ENCODE assay signal across 8 cellular contexts in genomic region chr14:77026166-77026929, GRCh38. TPM values are rescaled to one million over a fixed set of nuclear protein-coding genes. Genes with fewer than 3 reads are reported as not detected.
A peak's percentile ranks its signal among the peaks of the same experiment; 100 is the strongest.
DNase-seq lines count a peak whose midpoint lies in the region; ATAC-seq and TF ChIP-seq lines count a peak whose summit lies in the region.

No MANE protein-coding gene starts in this region.

- H4K20me1 ChIP-seq in GM23338 (replicated peaks; ENCODE audit: insufficient read depth) = no peaks in the 10 kb centered on the region

- no peak for TF ChIP-seq POLR2A in gastrocnemius medialis (IDR thresholded peaks at IDR 0.05)

- peak overlapping the region; percentile 85 for H3K4me3 Mint-ChIP-seq in GM23338
- H3K4me3 Mint-ChIP-seq in activated T-helper 2 cell treated with anti-CD3 and anti-CD28 coated beads, Interferon-gamma antibody, Interleukin-2, Interleukin-4, amounts not matched to agents 10 μg/mL and 5 μg/mL and 100 μg/mL, durations not matched to agents 14 hours and 24 hours and 36 hours (ENCODE audit: low read depth) = peak overlapping the region; percentile 78

- H3F3A ChIP-seq in GM23338 (replicated peaks; ENCODE audit: low read depth) = peaks cover 32% of the 10 kb centered on the region

- peaks cover 26% of the 10 kb centered on the region for H3K27me3 Mint-ChIP-seq in GM23338 (ENCODE audit: insufficient read depth, low read depth, poor library complexity)
- no peaks in the 10 kb centered on the region for H3K27me3 Mint-ChIP-seq in activated T-helper 2 cell treated with anti-CD3 and anti-CD28 coated beads, Interferon-gamma antibody, Interleukin-2, Interleukin-4, amounts not matched to agents 10 μg/mL and 5 μg/mL and 100 μg/mL, durations not matched to agents 14 hours and 24 hours and 36 hours (ENCODE audit: low read depth)

- CTCF ChIA-PET in AG04449 (lab: Yijun Ruan, JAX) = interaction anchor here (0.7 to 13.4 kb wide), 15 partner anchors 13 to 150 kb away, joined by 3 to 110 read pairs (median 6); no protein-coding TSS in a partner anchor

- H2AFZ ChIP-seq in GM23338 = no peak overlapping the region

- in situ Hi-C loops in gastrocnemius medialis (cut with MboI; ENCODE audit: low sequenced_read_pairs in 4 of 4) = no loop called here

- ATAC-seq in GM23338 (peak; percentile 2), gastrocnemius medialis (no peak)

- intact Hi-C loops in activated T-helper 2 cell treated with anti-CD3 and anti-CD28 coated beads, Interferon-gamma antibody, Interleukin-2, Interleukin-4, amounts not matched to agents 10 μg/mL and 5 μg/mL and 100 μg/mL, durations not matched to agents 14 hours and 24 hours and 36 hours (cut with micrococcal nuclease) = loop anchor here (5.0 kb wide), 1 partner anchor 276 kb away; no protein-coding TSS in a partner anchor
- intact Hi-C loops in gastrocnemius medialis (cut with DNase I; ENCODE audit: low total_unique reads) = loop anchor here (2.0 kb wide), 1 partner anchor 42 kb away; no protein-coding TSS in a partner anchor

- peak overlapping the region; percentile 98 for H3K4me2 ChIP-seq in GM23338

- no peaks in the 10 kb centered on the region for H3K27me3 ChIP-seq in GM23338 (ENCODE audit: insufficient read depth)
- H3K27me3 ChIP-seq in right atrium auricular region = no peaks in the 10 kb centered on the region
- H3K27me3 ChIP-seq in gastrocnemius medialis = no peaks in the 10 kb centered on the region

- no peak overlapping the region for H3K27ac Mint-ChIP-seq in GM23338
- peak overlapping the region; percentile 49 for H3K27ac Mint-ChIP-seq in activated T-helper 2 cell treated with anti-CD3 and anti-CD28 coated beads, Interferon-gamma antibody, Interleukin-2, Interleukin-4, amounts not matched to agents 10 μg/mL and 5 μg/mL and 100 μg/mL, durations not matched to agents 14 hours and 24 hours and 36 hours

- H3K9me3 Mint-ChIP-seq in GM23338 = peaks cover 3% of the 10 kb centered on the region; the same call in 1 of the 3 replicates
- no peaks in the 10 kb centered on the region for H3K9me3 Mint-ChIP-seq in activated T-helper 2 cell treated with anti-CD3 and anti-CD28 coated beads, Interferon-gamma antibody, Interleukin-2, Interleukin-4, amounts not matched to agents 10 μg/mL and 5 μg/mL and 100 μg/mL, durations not matched to agents 14 hours and 24 hours and 36 hours

- TF ChIP-seq CTCF in AG04449 (IDR thresholded peaks at IDR 0.05; ENCODE audit: insufficient read depth, low read length, missing control alignments) (no peak), GM23338 (conservative IDR thresholded peaks at IDR 0.05; ENCODE audit: low read depth in 2 of 2) (no peak), right atrium auricular region (IDR thresholded peaks at IDR 0.05) (no peak), gastrocnemius medialis (IDR thresholded peaks at IDR 0.05 in 4 of 5, conservative IDR thresholded peaks at IDR 0.05 in 1 of 5) (no peak)

- peak overlapping the region; percentile 92 for H3K4me3 ChIP-seq in AG04449 (ENCODE audit: low read depth, low read length)
- H3K4me3 ChIP-seq in GM23338 = peak overlapping the region; percentile 75
- peak overlapping the region; percentile 57 to 67 for H3K4me3 ChIP-seq in right atrium auricular region
- peak overlapping the region; percentile 53 to 94 (median 88) for H3K4me3 ChIP-seq in gastrocnemius medialis

- H3K36me3 Mint-ChIP-seq in GM23338 (ENCODE audit: low read depth) = peaks cover 25% of the 10 kb centered on the region
- peaks cover 39% of the 10 kb centered on the region for H3K36me3 Mint-ChIP-seq in activated T-helper 2 cell treated with anti-CD3 and anti-CD28 coated beads, Interferon-gamma antibody, Interleukin-2, Interleukin-4, amounts not matched to agents 10 μg/mL and 5 μg/mL and 100 μg/mL, durations not matched to agents 14 hours and 24 hours and 36 hours (ENCODE audit: low read depth)

- POLR2A ChIA-PET in AG04449 (lab: Yijun Ruan, JAX) = interaction anchor here (0.8 to 4.6 kb wide), 8 partner anchors 14 to 108 kb away, joined by 3 to 30 read pairs (median 4); no protein-coding TSS in a partner anchor

- peaks cover 61% of the 10 kb centered on the region for H3K79me2 ChIP-seq in GM23338 (replicated peaks; ENCODE audit: insufficient read depth)

- peaks cover 49% of the 10 kb centered on the region for H3K4me1 Mint-ChIP-seq in GM23338
- peaks cover 55% of the 10 kb centered on the region for H3K4me1 Mint-ChIP-seq in activated T-helper 2 cell treated with anti-CD3 and anti-CD28 coated beads, Interferon-gamma antibody, Interleukin-2, Interleukin-4, amounts not matched to agents 10 μg/mL and 5 μg/mL and 100 μg/mL, durations not matched to agents 14 hours and 24 hours and 36 hours (ENCODE audit: low read depth)

- H3K4me1 ChIP-seq in GM23338 (ENCODE audit: insufficient read depth) (peaks cover 46% of the 10 kb centered on the region), right atrium auricular region (peaks cover 0 to 67% of the 10 kb centered on the region in 2 donors), gastrocnemius medialis (peaks cover 57 to 63% of the 10 kb centered on the region in 2 donors)

- H3K9me2 ChIP-seq in GM23338 (ENCODE audit: insufficient read depth) = no peaks in the 10 kb centered on the region

- H3K9me3 ChIP-seq in right atrium auricular region (no peaks in the 10 kb centered on the region), gastrocnemius medialis (no peaks in the 10 kb centered on the region)

- H3K36me3 ChIP-seq in GM23338 (ENCODE audit: insufficient read depth) (no peaks in the 10 kb centered on the region), right atrium auricular region (peaks cover 15% of the 10 kb centered on the region), gastrocnemius medialis (no peaks in the 10 kb centered on the region)

- DNase-seq in AG04449 (ENCODE audit: low read depth, low spot score) (no peak), GM23338 (ENCODE audit: low spot score) (peak; percentile 56), right atrium auricular region (ENCODE audit: low spot score) (no peak), gastrocnemius medialis (peak in 1 of 2 donors; percentile 54), NCI-H2029 treated with DMSO at 0.1 percent for 48 hours (lab: John Stamatoyannopoulos, UW) (no peak), iPS-NIHi11 (ENCODE audit: low spot score) (no peak)
- no peak for DNase-seq in activated T-helper 2 cell treated with anti-CD3 and anti-CD28 coated beads, Interferon-gamma antibody, Interleukin-2, Interleukin-4, amounts not matched to agents 10 μg/mL and 5 μg/mL and 100 μg/mL, durations not matched to agents 14 hours and 24 hours and 36 hours (ENCODE audit: low spot score)
- no peak for DNase-seq in stimulated activated CD4-positive, alpha-beta T cell treated with anti-CD3 and anti-CD28 coated beads, Interleukin-2, amount 100 ng/mL, for 24 hours

- H3K27ac ChIP-seq in GM23338 (ENCODE audit: low read depth) (no peak overlapping the region), right atrium auricular region (peak overlapping the region; percentile 99 to 100), gastrocnemius medialis (peak overlapping the region; percentile 95 to 100 (median 100))

TF ChIP-seq in GM23338, 12 proteins besides CTCF, POLR2A, EP300 and RAD21:
- TF ChIP-seq, protein P1, sequence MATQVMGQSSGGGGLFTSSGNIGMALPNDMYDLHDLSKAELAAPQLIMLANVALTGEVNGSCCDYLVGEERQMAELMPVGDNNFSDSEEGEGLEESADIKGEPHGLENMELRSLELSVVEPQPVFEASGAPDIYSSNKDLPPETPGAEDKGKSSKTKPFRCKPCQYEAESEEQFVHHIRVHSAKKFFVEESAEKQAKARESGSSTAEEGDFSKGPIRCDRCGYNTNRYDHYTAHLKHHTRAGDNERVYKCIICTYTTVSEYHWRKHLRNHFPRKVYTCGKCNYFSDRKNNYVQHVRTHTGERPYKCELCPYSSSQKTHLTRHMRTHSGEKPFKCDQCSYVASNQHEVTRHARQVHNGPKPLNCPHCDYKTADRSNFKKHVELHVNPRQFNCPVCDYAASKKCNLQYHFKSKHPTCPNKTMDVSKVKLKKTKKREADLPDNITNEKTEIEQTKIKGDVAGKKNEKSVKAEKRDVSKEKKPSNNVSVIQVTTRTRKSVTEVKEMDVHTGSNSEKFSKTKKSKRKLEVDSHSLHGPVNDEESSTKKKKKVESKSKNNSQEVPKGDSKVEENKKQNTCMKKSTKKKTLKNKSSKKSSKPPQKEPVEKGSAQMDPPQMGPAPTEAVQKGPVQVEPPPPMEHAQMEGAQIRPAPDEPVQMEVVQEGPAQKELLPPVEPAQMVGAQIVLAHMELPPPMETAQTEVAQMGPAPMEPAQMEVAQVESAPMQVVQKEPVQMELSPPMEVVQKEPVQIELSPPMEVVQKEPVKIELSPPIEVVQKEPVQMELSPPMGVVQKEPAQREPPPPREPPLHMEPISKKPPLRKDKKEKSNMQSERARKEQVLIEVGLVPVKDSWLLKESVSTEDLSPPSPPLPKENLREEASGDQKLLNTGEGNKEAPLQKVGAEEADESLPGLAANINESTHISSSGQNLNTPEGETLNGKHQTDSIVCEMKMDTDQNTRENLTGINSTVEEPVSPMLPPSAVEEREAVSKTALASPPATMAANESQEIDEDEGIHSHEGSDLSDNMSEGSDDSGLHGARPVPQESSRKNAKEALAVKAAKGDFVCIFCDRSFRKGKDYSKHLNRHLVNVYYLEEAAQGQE (IDR thresholded peaks at IDR 0.05; ENCODE audit: unreplicated experiment) = no peak
- TF ChIP-seq POLR2AphosphoS5 (IDR thresholded peaks at IDR 0.05; ENCODE audit: low read depth) = peak; percentile 23; the same call in 1 of the 2 replicates

RNA-seq across cellular contexts. Expression of gene IRF2BPL, which starts 2.2 kb away (rescaled TPM):
- 97.8 and 119 TPM in 2 replicates for total RNA-seq in GM23338 (2014; rRNA removed; shearing (Covaris generic))
- 11.2 and 13.2 TPM in 2 replicates for polyA plus RNA-seq in GM23338 (2016; fragmentation: Nextera tagmentation; extraction: Ambion mirVana)
- total RNA-seq in activated T-helper 2 cell treated with anti-CD3 and anti-CD28 coated beads, Interferon-gamma antibody, Interleukin-2, Interleukin-4, amounts not matched to agents 10 μg/mL and 5 μg/mL and 100 μg/mL, durations not matched to agents 14 hours and 24 hours and 36 hours = 34.8 and 35.8 TPM in 2 replicates
- total RNA-seq in right atrium auricular region = 10 to 100 TPM; 42.0 to 51.1 TPM
- total RNA-seq in gastrocnemius medialis = 10 to 100 TPM; 15.0 to 26.4 (median 17.0) TPM
